7 cellular contexts compared by ENCODE assay signal in the genomic region with DNA sequence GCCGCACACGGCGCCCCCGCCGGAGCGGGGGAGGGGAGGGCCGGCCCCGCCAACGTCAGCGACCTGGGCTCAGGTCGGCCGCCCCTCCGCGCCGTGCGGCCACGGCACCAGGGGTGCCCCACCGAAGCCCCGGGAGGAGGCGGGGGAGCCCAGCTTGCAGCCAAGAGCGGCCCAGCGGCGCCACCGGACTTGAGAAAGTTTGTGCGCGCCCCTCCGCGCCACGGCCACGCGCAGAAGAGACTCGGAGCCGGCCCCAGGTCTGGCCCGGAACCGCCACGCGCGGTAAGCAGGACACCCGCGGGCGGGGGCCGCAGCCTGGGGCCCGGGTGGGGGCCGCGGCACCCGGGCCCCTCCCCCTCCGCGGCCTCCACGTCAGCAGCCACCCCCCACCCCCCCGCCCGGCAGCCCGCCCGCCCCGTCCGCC. TPM values are rescaled to one million over a fixed set of nuclear protein-coding genes. Genes with fewer than 3 reads are reported as not detected.
DNase-seq lines count a peak whose midpoint lies in the region; ATAC-seq and TF ChIP-seq lines count a peak whose summit lies in the region.

No MANE protein-coding gene starts in this region.

- no peaks in the 10 kb centered on the region for H3K9me3 ChIP-seq in RWPE2 (ENCODE audit: severe bottlenecking)
- no peaks in the 10 kb centered on the region for H3K9me3 ChIP-seq in upper lobe of right lung

- ATAC-seq in GM18502 (IDR thresholded peaks at IDR 0.05; ENCODE audit: poor library complexity, unreplicated experiment) (peak; percentile 39), RWPE2 (ENCODE audit: low read depth) (peak; percentile 5; the same call in 2 of the 3 replicates), upper lobe of right lung (peak; percentile 48)

- H3K27ac ChIP-seq in RWPE2 (ENCODE audit: poor library complexity, severe bottlenecking) (peak overlapping the region; percentile 77), coronary artery (peak overlapping the region; percentile 96 to 98), upper lobe of right lung (peak overlapping the region; percentile 91)

- DNase-seq in HFF-Myc (ENCODE audit: extremely low read depth, low read depth) = no peak
- DNase-seq in RWPE2 (ENCODE audit: low spot score) = no peak
- DNase-seq in coronary artery (ENCODE audit: low spot score) = no peak
- DNase-seq in lung microvascular endothelial cell (ENCODE audit: low read depth in 2 of 2) = peak; percentile 34 to 45
- DNase-seq in upper lobe of right lung = peak; percentile 80
- no peak for DNase-seq in NAMALWA (ENCODE audit: low spot score)

- peaks cover 8% of the 10 kb centered on the region for H3K4me1 ChIP-seq in RWPE2 (ENCODE audit: insufficient read depth, poor library complexity, severe bottlenecking)
- peaks cover 38% of the 10 kb centered on the region for H3K4me1 ChIP-seq in upper lobe of right lung

- intact Hi-C loops in upper lobe of right lung (cut with DNase I) = no loop called here

- H3K36me3 ChIP-seq in RWPE2 (ENCODE audit: low read depth) (peaks cover 32% of the 10 kb centered on the region), upper lobe of right lung (peaks cover 18% of the 10 kb centered on the region)

- TF ChIP-seq CTCF in HFF-Myc (IDR thresholded peaks at IDR 0.05; ENCODE audit: low read depth, low read length, missing control alignments) (no peak), RWPE2 (IDR thresholded peaks at IDR 0.05; ENCODE audit: poor library complexity, severe bottlenecking) (no peak), coronary artery (IDR thresholded peaks at IDR 0.05) (no peak), upper lobe of right lung (IDR thresholded peaks at IDR 0.05) (no peak)

- H3K4me3 ChIP-seq in HFF-Myc (replicated peaks; ENCODE audit: low read depth, low read length) (peak overlapping the region; percentile 66), RWPE2 (ENCODE audit: severe bottlenecking) (peak overlapping the region; percentile 98), coronary artery (peak overlapping the region; percentile 98), upper lobe of right lung (peak overlapping the region; percentile 68)

- H3K27me3 ChIP-seq in RWPE2 (ENCODE audit: insufficient read depth, poor library complexity, severe bottlenecking) = no peaks in the 10 kb centered on the region
- no peaks in the 10 kb centered on the region for H3K27me3 ChIP-seq in upper lobe of right lung

RNA-seq across cellular contexts. Expression of a gene that starts 43.2 kb away (rescaled TPM):
- total RNA-seq in lung microvascular endothelial cell = 591 and 619 TPM in 2 replicates
- 444 TPM for total RNA-seq in upper lobe of right lung

RNA-seq across cellular contexts. Expression of a gene that starts 43.4 kb away (rescaled TPM):
- total RNA-seq in lung microvascular endothelial cell = 394 and 411 TPM in 2 replicates
- total RNA-seq in upper lobe of right lung = 264 TPM

Comparison
In these comparisons a context has a peak if more than half of its experiments do, and no peak if none do; other contexts are left out.
1. DNase-seq: peak in lung microvascular endothelial cell (2 of 2) and upper lobe of right lung (single experiment); none in HFF-Myc (single experiment), RWPE2 (single experiment), coronary artery (single experiment) and NAMALWA (single experiment).
2. Peak in every context shown above with its lines, with median percentiles within 50 percentile points of each other: ATAC-seq, H3K4me3 ChIP-seq and H3K27ac ChIP-seq.